ENCODE assay signal across 19 cellular contexts in genomic region chr13:47837906-47838305, GRCh38.
DNase-seq lines count a peak whose midpoint lies in the region; ATAC-seq, FAIRE-seq and TF ChIP-seq lines count a peak whose summit lies in the region.
"Had no signal": no experiment of that assay in that cellular context is flagged by ENCODE, and none has a peak within 500 bp of the region (broad histone marks: within the 10 kb centered on the region; RNA-seq: fewer than 3 reads in every experiment).

No MANE protein-coding gene starts in this region.

- no peak for FAIRE-seq in H1 (lab: Jason Lieb, UNC)
- FAIRE-seq: A204.1, GM12878, GM18507, HepG2 had no signal

- no peak overlapping the region for H3K56ac ChIP-seq in H1 (replicated peaks; ENCODE audit: insufficient read length, low read depth, low read length)

- H3K79me2 ChIP-seq in H1 (ENCODE audit: control insufficient read depth in 1 of 2, insufficient read depth in 2 of 2, low read length in 2 of 2): no peaks in the 10 kb centered on the region

- DNase-seq in H1 (ENCODE audit: low read depth in 1 of 2, low spot score in 2 of 2) (no peak), neural crest cell (ENCODE audit: low read depth, low spot score) (no peak), osteocyte (ENCODE audit: extremely low spot score, unreplicated experiment) (no peak), SW480 (ENCODE audit: low spot score) (no peak), glutamatergic neuron (no peak)
- DNase-seq: C1 segment of cervical spinal cord; Calu3; CD4-positive, alpha-beta T cell; DMS 273 treated with DMSO at 0.1 percent for 48 hours; GOT3; HCEC 1CT; HFFc6 had no signal

- H3K18ac ChIP-seq in H1 (ENCODE audit: extremely low read depth, low read length): no peak overlapping the region

- WGBS in HUES64: 93% methylated on average over 4 of the region's 4 CpGs
- WGBS in H1 (ENCODE audit: extremely low coverage in 1 of 2, insufficient coverage in 1 of 2, insufficient read length in 1 of 2, insufficient replicate concordance in 2 of 2, low coverage in 1 of 2, low lambda C conversion rate in 2 of 2, missing lambda C conversion rate in 1 of 2), 2 experiments: 97% methylated on average over 4 of the region's 4 CpGs; no CpG with 5 or more reads in 1 of the 2 experiments

- H3K4me2 ChIP-seq in H1 (ENCODE audit: insufficient read depth in 1 of 2, low read depth in 2 of 2, low read length in 2 of 2): 0 out of 4 replicates have a peak overlapping the region, but pooled peaks of 1 of the 2 experiments have one; percentile 0

- TF ChIP-seq POLR2A in H1 (IDR thresholded peaks at IDR 0.05; ENCODE audit: control extremely low read depth in 1 of 2, low read depth in 2 of 2, low read length in 2 of 2): no peak

- H3K27me3 ChIP-seq in HUES64 (ENCODE audit: insufficient read depth, low read length) (no peaks in the 10 kb centered on the region), H1 (replicated peaks in 1 of 4; ENCODE audit: control insufficient read depth in 3 of 4, extremely low read depth in 1 of 4, insufficient read depth in 3 of 4, low read length in 3 of 4) (no peaks in the 10 kb centered on the region)

- H3K23ac ChIP-seq in H1 (ENCODE audit: insufficient read length): no peak overlapping the region

- H2AK5ac ChIP-seq in H1 (ENCODE audit: low read depth, low read length): no peak overlapping the region

- H4K5ac ChIP-seq in H1 (ENCODE audit: insufficient read length, low read depth, low read length): no peak overlapping the region

- no peak overlapping the region for H3K4ac ChIP-seq in H1 (replicated peaks; ENCODE audit: insufficient read length, low read depth, low read length)

- no peak for TF ChIP-seq CTCF in H1 (IDR thresholded peaks at IDR 0.05; ENCODE audit: control extremely low read depth in 1 of 3, insufficient read depth in 1 of 3, low read depth in 1 of 3, low read length in 3 of 3)
- no peak for TF ChIP-seq CTCF in neural crest cell (conservative IDR thresholded peaks at IDR 0.05)
- TF ChIP-seq CTCF in osteocyte (IDR thresholded peaks at IDR 0.05): no peak
- TF ChIP-seq CTCF in glutamatergic neuron (IDR thresholded peaks at IDR 0.05; ENCODE audit: partially characterized antibody, unreplicated experiment): no peak

- no peak overlapping the region; the same call in 1 of the 2 replicates for H2BK5ac ChIP-seq in H1 (ENCODE audit: low read depth, low read length)

- H2BK15ac ChIP-seq in H1 (ENCODE audit: low read length): 0 out of 2 replicates have a peak overlapping the region, but pooled peaks have one; percentile 34

- H2AFZ ChIP-seq in H1 (ENCODE audit: low read length): peak overlapping the region; percentile 70; the same call in 1 of the 2 replicates

- TF ChIP-seq RAD21 in H1 (IDR thresholded peaks at IDR 0.05 in 1 of 2, conservative IDR thresholded peaks at IDR 0.05 in 1 of 2; ENCODE audit: low read depth in 2 of 2, low read length in 2 of 2): no peak

- H3K23me2 ChIP-seq in H1 (ENCODE audit: low read depth, low read length): no peaks in the 10 kb centered on the region

- no peak overlapping the region for H2BK120ac ChIP-seq in H1 (replicated peaks; ENCODE audit: low read depth, low read length)

- H3K36me3 ChIP-seq in HUES64 (ENCODE audit: insufficient read depth, low read length) (no peaks in the 10 kb centered on the region), H1 (ENCODE audit: control insufficient read depth in 2 of 4, insufficient read depth in 4 of 4, low read length in 3 of 4) (no peaks in the 10 kb centered on the region)

- no peaks in the 10 kb centered on the region for H3K36me3 Mint-ChIP-seq in neural crest cell (ENCODE audit: low read depth)
- no peaks in the 10 kb centered on the region for H3K36me3 Mint-ChIP-seq in osteocyte (ENCODE audit: unreplicated experiment)
- H3K36me3 Mint-ChIP-seq in glutamatergic neuron (ENCODE audit: unreplicated experiment): no peaks in the 10 kb centered on the region

- H3K27ac Mint-ChIP-seq in neural crest cell (ENCODE audit: unreplicated experiment): peak overlapping the region; percentile 8
- no peak overlapping the region for H3K27ac Mint-ChIP-seq in osteocyte (ENCODE audit: unreplicated experiment)
- no peak overlapping the region for H3K27ac Mint-ChIP-seq in glutamatergic neuron (ENCODE audit: unreplicated experiment)
- H3K27ac Mint-ChIP-seq: B cell; CD4-positive, alpha-beta T cell; HFFc6 had no signal

- H3K4me1 Mint-ChIP-seq in neural crest cell: peaks cover 9% of the 10 kb centered on the region
- no peaks in the 10 kb centered on the region for H3K4me1 Mint-ChIP-seq in osteocyte (ENCODE audit: unreplicated experiment)
- peaks cover 5% of the 10 kb centered on the region for H3K4me1 Mint-ChIP-seq in glutamatergic neuron (ENCODE audit: low read depth, unreplicated experiment)

- no peaks in the 10 kb centered on the region for H3K27me3 Mint-ChIP-seq in neural crest cell (ENCODE audit: low read depth)
- H3K27me3 Mint-ChIP-seq in osteocyte (ENCODE audit: unreplicated experiment): no peaks in the 10 kb centered on the region
- H3K27me3 Mint-ChIP-seq in glutamatergic neuron (ENCODE audit: unreplicated experiment): peaks cover 4% of the 10 kb centered on the region
- H3K27me3 Mint-ChIP-seq: B cell; CD4-positive, alpha-beta T cell had no signal

- CTCF ChIA-PET in H1 (lab: Charles Lee; ENCODE audit: partially characterized antibody): interaction anchor here (0.8 to 1.4 kb wide), 3 partner anchors 15 to 43 kb away, joined by 3 read pairs; no protein-coding TSS in a partner anchor

- H3K9ac ChIP-seq in HUES64 (ENCODE audit: low read depth, low read length): peak overlapping the region; percentile 24; the same call in 1 of the 2 replicates
- H3K9ac ChIP-seq in H1 (replicated peaks in 1 of 4; ENCODE audit: extremely low read depth in 1 of 4, low read depth in 3 of 4, low read length in 3 of 4): no peak overlapping the region

- H3K9me3 Mint-ChIP-seq in neural crest cell (no peaks in the 10 kb centered on the region), osteocyte (ENCODE audit: unreplicated experiment) (no peaks in the 10 kb centered on the region), glutamatergic neuron (ENCODE audit: unreplicated experiment) (no peaks in the 10 kb centered on the region)
- H3K9me3 Mint-ChIP-seq: CD4-positive, alpha-beta T cell; HFFc6 had no signal

- no peak overlapping the region for H4K91ac ChIP-seq in H1 (replicated peaks; ENCODE audit: insufficient read length, low read length)

- no peak overlapping the region for H3K14ac ChIP-seq in H1 (ENCODE audit: insufficient read length)

- peak overlapping the region; percentile 65; the same call in 1 of the 2 replicates for H3K27ac ChIP-seq in HUES64 (ENCODE audit: low read depth, low read length)
- no peak overlapping the region for H3K27ac ChIP-seq in H1 (ENCODE audit: low read depth, low read length)

- H3K4me3 ChIP-seq in HUES64 (ENCODE audit: low read length) (no peak overlapping the region), H1 (ENCODE audit: extremely low read depth in 1 of 4, insufficient read depth in 2 of 4, low read depth in 3 of 4, low read length in 4 of 4) (no peak overlapping the region)
- H3K4me3 ChIP-seq: GM12878 had no signal

- H3K9me3 ChIP-seq in HUES64 (ENCODE audit: insufficient read depth, low read depth, low read length) (no peaks in the 10 kb centered on the region), H1 (ENCODE audit: insufficient read depth in 2 of 2, low read depth in 1 of 2, low read length in 1 of 2) (no peaks in the 10 kb centered on the region)

- H3K4me1 ChIP-seq in HUES64 (ENCODE audit: insufficient read depth, low read length) (peaks cover 20% of the 10 kb centered on the region), H1 (replicated peaks in 1 of 4; ENCODE audit: control insufficient read depth in 3 of 4, insufficient read depth in 4 of 4, low read length in 3 of 4) (peaks cover 0 to 5% (median 3%) of the 10 kb centered on the region in 4 experiments; a peak in 4 of 7 replicates)

- H4K20me1 ChIP-seq in H1 (replicated peaks in 1 of 2; ENCODE audit: control insufficient read depth in 1 of 2, insufficient read depth in 2 of 2, low read length in 2 of 2): no peaks in the 10 kb centered on the region

- no peak for TF ChIP-seq EP300 in H1 (IDR thresholded peaks at IDR 0.05; ENCODE audit: borderline replicate concordance in 1 of 2, low read depth in 2 of 2, low read length in 2 of 2)

- no peak overlapping the region for H2BK20ac ChIP-seq in H1 (ENCODE audit: low read length)

- no peak overlapping the region for H4K8ac ChIP-seq in H1 (ENCODE audit: extremely low read depth, insufficient read depth, low read length)

- ATAC-seq in GM19452 (IDR thresholded peaks at IDR 0.05; ENCODE audit: unreplicated experiment): no peak
- ATAC-seq: GM12878, HepG2 had no signal

- POLR2A ChIA-PET in H1 (lab: Charles Lee; ENCODE audit: partially characterized antibody): no interaction called here

- no peak overlapping the region for H3K4me3 Mint-ChIP-seq in neural crest cell
- H3K4me3 Mint-ChIP-seq in osteocyte (ENCODE audit: unreplicated experiment): no peak overlapping the region
- H3K4me3 Mint-ChIP-seq in glutamatergic neuron (ENCODE audit: unreplicated experiment): no peak overlapping the region
- H3K4me3 Mint-ChIP-seq: B cell; CD4-positive, alpha-beta T cell; HFFc6 had no signal

- H3K79me1 ChIP-seq in H1 (ENCODE audit: low read depth, low read length): no peaks in the 10 kb centered on the region

- H2BK12ac ChIP-seq in H1 (ENCODE audit: low read depth, low read length): 0 out of 2 replicates have a peak overlapping the region, but pooled peaks have one; percentile 4

TF ChIP-seq in H1, 55 proteins besides CTCF, POLR2A, EP300 and RAD21:
- TF ChIP-seq JUN (IDR thresholded peaks at IDR 0.05; ENCODE audit: low read depth, low read length): no peak
- TF ChIP-seq ZNF274 (IDR thresholded peaks at IDR 0.05; ENCODE audit: borderline replicate concordance, extremely low read depth, low read length): no peak
- TF ChIP-seq TAF1 (IDR thresholded peaks at IDR 0.05; ENCODE audit: low read depth, low read length): no peak
- no peak for TF ChIP-seq E2F6 (IDR thresholded peaks at IDR 0.05)
- no peak for TF ChIP-seq FOSL1 (IDR thresholded peaks at IDR 0.05; ENCODE audit: insufficient read depth, low read depth, low read length)
- TF ChIP-seq TBP (IDR thresholded peaks at IDR 0.05; ENCODE audit: low read depth, low read length): no peak
- no peak for TF ChIP-seq PHF8 (conservative IDR thresholded peaks at IDR 0.05; ENCODE audit: low read depth, low read length)
- TF ChIP-seq POLR2AphosphoS5 (IDR thresholded peaks at IDR 0.05; ENCODE audit: low read depth, low read length): no peak
- TF ChIP-seq BCL11A (IDR thresholded peaks at IDR 0.05; ENCODE audit: low read depth in 2 of 2, low read length in 2 of 2): no peak
- TF ChIP-seq CBX8 (IDR thresholded peaks at IDR 0.05; ENCODE audit: borderline replicate concordance, low read depth, low read length): no peak
- TF ChIP-seq GABPA (IDR thresholded peaks at IDR 0.05; ENCODE audit: borderline replicate concordance, insufficient read depth, low read length): no peak
TF ChIP-seq in H1: peak in this region for 0.
